In genomic region chr14:104254735-104255400, GRCh38 we compare ENCODE assay signal across 26 cellular contexts.
DNase-seq lines count a peak whose midpoint lies in the region; ATAC-seq and TF ChIP-seq lines count a peak whose summit lies in the region.
"Had no signal": no experiment of that assay in that cellular context is flagged by ENCODE, and none has a peak within 500 bp of the region (broad histone marks: within the 10 kb centered on the region; RNA-seq: fewer than 3 reads in every experiment).

No MANE protein-coding gene starts in this region.

- peak overlapping the region in 2 of 3 experiments; percentile 15 to 57 for H3K27ac Mint-ChIP-seq in nephron
- H3K27ac Mint-ChIP-seq in stimulated activated effector memory CD8-positive, alpha-beta T cell treated with anti-CD3 and anti-CD28 coated beads, Interleukin-12 subunit alpha, Interleukin-12 subunit beta, amount 100 ng/mL, for 72 hours, result no peak overlapping the region
- H3K27ac Mint-ChIP-seq: CD4-positive, alpha-beta T cell; T-cell had no signal

- peaks cover 25% of the 10 kb centered on the region for H3K4me1 Mint-ChIP-seq in nephron
- H3K4me1 Mint-ChIP-seq in stimulated activated effector memory CD8-positive, alpha-beta T cell treated with anti-CD3 and anti-CD28 coated beads, Interleukin-12 subunit alpha, Interleukin-12 subunit beta, amount 100 ng/mL, for 72 hours, result peaks cover 5% of the 10 kb centered on the region
- H3K4me1 Mint-ChIP-seq: T-cell had no signal

- no peaks in the 10 kb centered on the region for H3K36me3 Mint-ChIP-seq in nephron (ENCODE audit: low read depth)
- H3K36me3 Mint-ChIP-seq in stimulated activated effector memory CD8-positive, alpha-beta T cell treated with anti-CD3 and anti-CD28 coated beads, Interleukin-12 subunit alpha, Interleukin-12 subunit beta, amount 100 ng/mL, for 72 hours, result no peaks in the 10 kb centered on the region
- H3K36me3 Mint-ChIP-seq: T-cell had no signal

- H3K4me3 ChIP-seq in SJCRH30, result no peak overlapping the region
- H3K4me3 ChIP-seq: MG63, PC-9 had no signal

- H3K27me3 Mint-ChIP-seq in nephron (ENCODE audit: low read depth), result peaks cover 8% of the 10 kb centered on the region

- H3K27me3 ChIP-seq in SJCRH30, result no peaks in the 10 kb centered on the region
- H3K27me3 ChIP-seq: MG63 had no signal

- H3K4me3 Mint-ChIP-seq in nephron, result no peak overlapping the region
- H3K4me3 Mint-ChIP-seq in stimulated activated effector memory CD8-positive, alpha-beta T cell treated with anti-CD3 and anti-CD28 coated beads, Interleukin-12 subunit alpha, Interleukin-12 subunit beta, amount 100 ng/mL, for 72 hours, result no peak overlapping the region
- H3K4me3 Mint-ChIP-seq: CD4-positive, alpha-beta T cell; T-cell had no signal

- no peak for TF ChIP-seq CTCF in nephron (IDR thresholded peaks at IDR 0.05; ENCODE audit: unreplicated experiment in 3 of 3)

- peaks cover 16% of the 10 kb centered on the region for H3K36me3 ChIP-seq in SJCRH30
- H3K36me3 ChIP-seq: MG63 had no signal

- H3K9me3 Mint-ChIP-seq in nephron, result peaks cover 19% of the 10 kb centered on the region
- H3K9me3 Mint-ChIP-seq in stimulated activated effector memory CD8-positive, alpha-beta T cell treated with anti-CD3 and anti-CD28 coated beads, Interleukin-12 subunit alpha, Interleukin-12 subunit beta, amount 100 ng/mL, for 72 hours, result peaks cover 2% of the 10 kb centered on the region
- H3K9me3 Mint-ChIP-seq: CD4-positive, alpha-beta T cell had no signal

- ATAC-seq in GM19324 (IDR thresholded peaks at IDR 0.05; ENCODE audit: low FRiP score, unreplicated experiment), result no peak
- no peak for ATAC-seq in stimulated activated effector memory CD8-positive, alpha-beta T cell treated with anti-CD3 and anti-CD28 coated beads, Interleukin-12 subunit alpha, Interleukin-12 subunit beta, amount 100 ng/mL, for 72 hours
- ATAC-seq: T-cell had no signal

- H3K9me3 ChIP-seq in SJCRH30 (replicated peaks), result no peaks in the 10 kb centered on the region; the same call in 1 of the 2 replicates
- H3K9me3 ChIP-seq: MG63 had no signal

- peak overlapping the region; percentile 68 for H3K27ac ChIP-seq in SJCRH30
- H3K27ac ChIP-seq: PC-9 had no signal

- peaks cover 13% of the 10 kb centered on the region for H3K4me1 ChIP-seq in SJCRH30

- DNase-seq in NCI-H82 (lab: John Stamatoyannopoulos, UW) (peak; percentile 44), NCI-H82 treated with DMSO at 0.1 percent for 48 hours (lab: John Stamatoyannopoulos, UW; ENCODE audit: unreplicated experiment) (no peak), NCI-H1694 (lab: John Stamatoyannopoulos, UW) (peak; percentile 79), SJCRH30 (peak; percentile 74 to 86)
- no peak for DNase-seq in activated CD8-positive, alpha-beta memory T cell treated with anti-CD3 and anti-CD28 coated beads, Interleukin-2, amount 50 U/mL, for 48 hours
- DNase-seq in stimulated activated effector memory CD8-positive, alpha-beta T cell treated with anti-CD3 and anti-CD28 coated beads, Interleukin-12 subunit alpha, Interleukin-12 subunit beta, amount 100 ng/mL, for 72 hours (ENCODE audit: low spot score in 2 of 2), result no peak
- DNase-seq: 8988T; ACHN; CD4-positive, alpha-beta T cell; COR-L47; DMS79 treated with DMSO at 0.1 percent for 48 hours; GF-D8; H7; KG1; MG63; NCI-H1105 treated with DMSO at 0.1 percent for 48 hours; NCI-H146; NCI-H2029 treated with DMSO at 0.1 percent for 48 hours; NCI-H226; NCI-H510A treated with DMSO at 0.1 percent for 48 hours; NCI-H774; PC-9; Right ventricle myocardium superior; T-cell had no signal

Comparison
In these comparisons a context has a peak if more than half of its experiments do, and no peak if none do; other contexts are left out.
1. DNase-seq: peak in NCI-H82 (single experiment), NCI-H1694 (single experiment) and SJCRH30 (2 of 2); none in NCI-H82 treated with DMSO at 0.1 percent for 48 hours (single experiment), activated CD8-positive, alpha-beta memory T cell treated with anti-CD3 and anti-CD28 coated beads, Interleukin-2, amount 50 U/mL, for 48 hours (single experiment) and stimulated activated effector memory CD8-positive, alpha-beta T cell treated with anti-CD3 and anti-CD28 coated beads, Interleukin-12 subunit alpha, Interleukin-12 subunit beta, amount 100 ng/mL, for 72 hours (0 of 2).